1 cellular context compared by ENCODE assay signal in the genomic region with DNA sequence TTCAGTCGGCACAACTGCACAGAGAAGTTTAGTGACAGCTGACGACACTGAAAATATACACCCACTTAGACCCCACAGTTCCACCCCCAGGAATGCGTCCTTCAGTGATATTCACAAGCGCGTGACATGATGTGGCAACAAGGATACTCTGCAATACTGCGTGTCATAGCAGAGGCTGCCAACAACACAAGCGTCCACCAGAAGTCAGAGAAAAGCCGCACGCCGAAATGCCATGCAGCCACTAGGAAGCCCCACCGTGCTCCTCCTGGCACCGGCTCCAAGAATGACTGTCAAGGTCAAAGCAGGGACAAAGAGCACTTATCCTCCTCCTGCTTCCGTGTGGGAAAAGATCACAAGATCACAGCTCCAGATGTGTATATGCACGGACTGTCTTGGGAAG.
TF ChIP-seq lines count a peak whose summit lies in the region.

No MANE protein-coding gene starts in this region.

TF ChIP-seq in HepG2, 621 proteins besides CTCF, POLR2A, EP300 and RAD21:
- TF ChIP-seq KLF15 (CRISPR knock-in tag; IDR thresholded peaks at IDR 0.05; ENCODE audit: borderline replicate concordance), result no peak
- peak; percentile 50; the same call in 1 of the 2 replicates for TF ChIP-seq CEBPB (IDR thresholded peaks at IDR 0.05; ENCODE audit: borderline replicate concordance, low read depth, low read length)
TF ChIP-seq in HepG2: peak in this region for 1.
